In the genomic region with DNA sequence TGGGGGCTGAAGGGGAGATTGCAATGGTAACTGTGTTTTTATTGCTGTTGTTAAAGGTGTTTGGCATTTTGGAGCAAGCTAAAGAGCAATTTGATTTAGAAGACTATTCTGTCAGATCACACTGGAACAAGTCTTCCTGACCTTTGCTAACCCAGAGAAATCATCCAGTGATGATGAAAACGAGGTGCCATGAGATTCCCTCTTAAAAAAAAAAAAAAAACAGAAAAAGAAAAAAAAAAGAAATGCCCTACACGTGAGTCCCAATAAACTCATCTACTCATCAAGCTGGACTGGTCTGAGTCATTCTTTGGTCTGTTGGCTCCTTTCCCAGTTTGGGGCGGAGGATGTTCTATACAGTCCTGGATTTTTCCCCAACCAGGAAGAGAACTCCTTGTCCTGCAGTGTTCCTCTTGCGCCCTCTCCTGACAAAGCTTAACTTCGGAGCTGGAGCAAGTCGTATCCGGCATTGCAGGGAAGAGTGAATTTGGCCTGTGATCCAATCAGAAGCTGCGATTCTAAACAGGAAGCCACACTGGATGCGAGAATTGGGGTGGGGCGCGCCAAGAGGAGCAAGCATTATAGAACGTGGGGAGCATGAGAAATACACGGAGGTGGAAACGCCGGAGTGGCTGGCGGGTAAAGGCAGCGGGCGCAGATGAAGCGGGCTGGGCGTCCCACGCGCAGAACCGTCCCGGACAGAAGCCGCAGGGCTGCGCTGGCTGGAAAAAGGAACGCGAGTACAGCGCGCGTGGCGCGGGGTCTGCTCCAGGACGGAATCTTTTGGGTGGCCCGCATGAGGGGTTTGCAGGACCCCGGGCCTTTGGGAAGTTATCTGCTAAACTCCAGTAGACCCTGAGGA, we compare ENCODE assay signal across 1 cellular context.
A peak's percentile ranks its signal among the peaks of the same experiment; 100 is the strongest.
TF ChIP-seq lines count a peak whose summit lies in the region.

No MANE protein-coding gene starts in this region.

TF ChIP-seq in HCT116, 20 proteins besides CTCF, POLR2A, EP300 and RAD21 (continued from another document):
- TF ChIP-seq, protein P1, sequence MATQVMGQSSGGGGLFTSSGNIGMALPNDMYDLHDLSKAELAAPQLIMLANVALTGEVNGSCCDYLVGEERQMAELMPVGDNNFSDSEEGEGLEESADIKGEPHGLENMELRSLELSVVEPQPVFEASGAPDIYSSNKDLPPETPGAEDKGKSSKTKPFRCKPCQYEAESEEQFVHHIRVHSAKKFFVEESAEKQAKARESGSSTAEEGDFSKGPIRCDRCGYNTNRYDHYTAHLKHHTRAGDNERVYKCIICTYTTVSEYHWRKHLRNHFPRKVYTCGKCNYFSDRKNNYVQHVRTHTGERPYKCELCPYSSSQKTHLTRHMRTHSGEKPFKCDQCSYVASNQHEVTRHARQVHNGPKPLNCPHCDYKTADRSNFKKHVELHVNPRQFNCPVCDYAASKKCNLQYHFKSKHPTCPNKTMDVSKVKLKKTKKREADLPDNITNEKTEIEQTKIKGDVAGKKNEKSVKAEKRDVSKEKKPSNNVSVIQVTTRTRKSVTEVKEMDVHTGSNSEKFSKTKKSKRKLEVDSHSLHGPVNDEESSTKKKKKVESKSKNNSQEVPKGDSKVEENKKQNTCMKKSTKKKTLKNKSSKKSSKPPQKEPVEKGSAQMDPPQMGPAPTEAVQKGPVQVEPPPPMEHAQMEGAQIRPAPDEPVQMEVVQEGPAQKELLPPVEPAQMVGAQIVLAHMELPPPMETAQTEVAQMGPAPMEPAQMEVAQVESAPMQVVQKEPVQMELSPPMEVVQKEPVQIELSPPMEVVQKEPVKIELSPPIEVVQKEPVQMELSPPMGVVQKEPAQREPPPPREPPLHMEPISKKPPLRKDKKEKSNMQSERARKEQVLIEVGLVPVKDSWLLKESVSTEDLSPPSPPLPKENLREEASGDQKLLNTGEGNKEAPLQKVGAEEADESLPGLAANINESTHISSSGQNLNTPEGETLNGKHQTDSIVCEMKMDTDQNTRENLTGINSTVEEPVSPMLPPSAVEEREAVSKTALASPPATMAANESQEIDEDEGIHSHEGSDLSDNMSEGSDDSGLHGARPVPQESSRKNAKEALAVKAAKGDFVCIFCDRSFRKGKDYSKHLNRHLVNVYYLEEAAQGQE (IDR thresholded peaks at IDR 0.05; ENCODE audit: low read depth): no peak
- no peak for TF ChIP-seq EZH2phosphoT487 (IDR thresholded peaks at IDR 0.05; ENCODE audit: borderline replicate concordance)
- TF ChIP-seq ELF1 (IDR thresholded peaks at IDR 0.05; ENCODE audit: borderline replicate concordance, low read depth): peak; percentile 84
